10 cellular contexts compared by ENCODE assay signal in genomic region chr6:139448094-139448649, GRCh38.
DNase-seq lines count a peak whose midpoint lies in the region; ATAC-seq and FAIRE-seq lines count a peak whose summit lies in the region.
"Had no signal": no experiment of that assay in that cellular context is flagged by ENCODE, and none has a peak within 500 bp of the region (broad histone marks: within the 10 kb centered on the region; RNA-seq: fewer than 3 reads in every experiment).

No MANE protein-coding gene starts in this region.

- no peaks in the 10 kb centered on the region for H3K9me3 ChIP-seq in CD8-positive, alpha-beta memory T cell (ENCODE audit: low read length)
- H3K9me3 ChIP-seq in small intestine (ENCODE audit: control insufficient read depth, low read depth): no peaks in the 10 kb centered on the region

- no peaks in the 10 kb centered on the region for H3K36me3 ChIP-seq in CD8-positive, alpha-beta memory T cell (ENCODE audit: insufficient read depth, low read length)
- H3K36me3 ChIP-seq in small intestine (ENCODE audit: control insufficient read depth in 2 of 2, insufficient read depth in 2 of 2, low read length in 2 of 2): no peaks in the 10 kb centered on the region

- H3K4me1 ChIP-seq in CD8-positive, alpha-beta memory T cell (ENCODE audit: insufficient read depth, low read length): no peaks in the 10 kb centered on the region
- H3K4me1 ChIP-seq in small intestine (ENCODE audit: control insufficient read depth in 2 of 2, insufficient read depth in 1 of 2, low read depth in 1 of 2, low read length in 1 of 2): no peaks in the 10 kb centered on the region

- no peak overlapping the region for H3K27ac Mint-ChIP-seq in CD8-positive, alpha-beta memory T cell
- peak overlapping the region; percentile 41 for H3K27ac Mint-ChIP-seq in T-helper 2 cell treated with Interferon-gamma antibody and Interleukin-4, amounts not matched to agents 5 μg/mL and 100 μg/mL, for 36 hours
- no peak overlapping the region for H3K27ac Mint-ChIP-seq in activated naive CD4-positive, alpha-beta T cell treated with anti-CD3 and anti-CD28 coated beads, Interleukin-2, amount 10 ng/mL, durations not matched to agents 7 days and 5 days

- no peak overlapping the region for H3K4me3 ChIP-seq in CD8-positive, alpha-beta memory T cell (ENCODE audit: low read length)
- no peak overlapping the region for H3K4me3 ChIP-seq in small intestine (ENCODE audit: low read depth in 1 of 2, low read length in 2 of 2)

- H3K27me3 ChIP-seq in CD8-positive, alpha-beta memory T cell (ENCODE audit: insufficient read depth, low read length, poor library complexity, severe bottlenecking): no peaks in the 10 kb centered on the region
- no peaks in the 10 kb centered on the region for H3K27me3 ChIP-seq in small intestine (ENCODE audit: control insufficient read depth in 2 of 2, insufficient read depth in 2 of 2, low read length in 2 of 2)

- peaks cover 0 to 6% (median 0%) of the 10 kb centered on the region in 3 donors for H3K4me1 Mint-ChIP-seq in CD8-positive, alpha-beta memory T cell
- peaks cover 25% of the 10 kb centered on the region for H3K4me1 Mint-ChIP-seq in T-helper 2 cell treated with Interferon-gamma antibody and Interleukin-4, amounts not matched to agents 5 μg/mL and 100 μg/mL, for 36 hours (ENCODE audit: low read depth)
- peaks cover 11% of the 10 kb centered on the region for H3K4me1 Mint-ChIP-seq in activated naive CD4-positive, alpha-beta T cell treated with anti-CD3 and anti-CD28 coated beads, Interleukin-2, amount 10 ng/mL, durations not matched to agents 7 days and 5 days
- H3K4me1 Mint-ChIP-seq: stimulated activated naive CD8-positive, alpha-beta T cell treated with anti-CD3 and anti-CD28 coated beads, Interleukin-15, amount 100 ng/mL, for 72 hours had no signal

- no peaks in the 10 kb centered on the region for H3K27me3 Mint-ChIP-seq in CD8-positive, alpha-beta memory T cell
- no peaks in the 10 kb centered on the region for H3K27me3 Mint-ChIP-seq in T-helper 2 cell treated with Interferon-gamma antibody and Interleukin-4, amounts not matched to agents 5 μg/mL and 100 μg/mL, for 36 hours (ENCODE audit: low read depth)
- H3K27me3 Mint-ChIP-seq in activated naive CD4-positive, alpha-beta T cell treated with anti-CD3 and anti-CD28 coated beads, Interleukin-2, amount 10 ng/mL, durations not matched to agents 7 days and 5 days: no peaks in the 10 kb centered on the region
- H3K27me3 Mint-ChIP-seq: stimulated activated naive CD8-positive, alpha-beta T cell treated with anti-CD3 and anti-CD28 coated beads, Interleukin-15, amount 100 ng/mL, for 72 hours had no signal

- WGBS in small intestine, 3 donors: 76 to 80% (median 78%) methylated on average over 1 of the region's 1 CpG

- H3K4me3 Mint-ChIP-seq in CD8-positive, alpha-beta memory T cell: no peak overlapping the region
- H3K4me3 Mint-ChIP-seq in T-helper 2 cell treated with Interferon-gamma antibody and Interleukin-4, amounts not matched to agents 5 μg/mL and 100 μg/mL, for 36 hours: peak overlapping the region; percentile 5
- no peak overlapping the region for H3K4me3 Mint-ChIP-seq in activated naive CD4-positive, alpha-beta T cell treated with anti-CD3 and anti-CD28 coated beads, Interleukin-2, amount 10 ng/mL, durations not matched to agents 7 days and 5 days
- H3K4me3 Mint-ChIP-seq: stimulated activated naive CD8-positive, alpha-beta T cell treated with anti-CD3 and anti-CD28 coated beads, Interleukin-15, amount 100 ng/mL, for 72 hours had no signal

- FAIRE-seq in small intestine (lab: Jason Lieb, UNC): no peak

- CTCF ChIA-PET in CD8-positive, alpha-beta memory T cell (lab: Charles Lee): no interaction called here
- CTCF ChIA-PET in activated naive CD4-positive, alpha-beta T cell treated with anti-CD3 and anti-CD28 coated beads, Interleukin-2, amount 10 ng/mL, durations not matched to agents 7 days and 5 days (lab: Charles Lee): no interaction called here

- no peak for DNase-seq in CD8-positive, alpha-beta memory T cell
- DNase-seq in T-helper 2 cell treated with Interferon-gamma antibody and Interleukin-4, amounts not matched to agents 5 μg/mL and 100 μg/mL, for 36 hours (ENCODE audit: low spot score): no peak
- DNase-seq in GM19238 (ENCODE audit: insufficient read length, low spot score) (no peak), small intestine (no peak)
- DNase-seq in activated naive CD4-positive, alpha-beta T cell treated with anti-CD3 and anti-CD28 coated beads, Interleukin-2, amount 10 ng/mL, durations not matched to agents 7 days and 5 days: no peak
- no peak for DNase-seq in stimulated activated CD4-positive, alpha-beta T cell treated with anti-CD3 and anti-CD28 coated beads, Interleukin-4, amount 100 ng/mL, for 4 hours
- DNase-seq: stimulated activated naive CD8-positive, alpha-beta T cell treated with anti-CD3 and anti-CD28 coated beads, Interleukin-15, amount 100 ng/mL, for 72 hours had no signal

- peak; percentile 70 for ATAC-seq in GM19397 (IDR thresholded peaks at IDR 0.05; ENCODE audit: unreplicated experiment)
- peak; percentile 84 for ATAC-seq in HG02981 (IDR thresholded peaks at IDR 0.05; ENCODE audit: unreplicated experiment)
- ATAC-seq: HCT116; stimulated activated naive CD8-positive, alpha-beta T cell treated with anti-CD3 and anti-CD28 coated beads, Interleukin-15, amount 100 ng/mL, for 72 hours had no signal

- no peaks in the 10 kb centered on the region for H3K36me3 Mint-ChIP-seq in CD8-positive, alpha-beta memory T cell
- no peaks in the 10 kb centered on the region for H3K36me3 Mint-ChIP-seq in T-helper 2 cell treated with Interferon-gamma antibody and Interleukin-4, amounts not matched to agents 5 μg/mL and 100 μg/mL, for 36 hours (ENCODE audit: low read depth)
- no peaks in the 10 kb centered on the region for H3K36me3 Mint-ChIP-seq in activated naive CD4-positive, alpha-beta T cell treated with anti-CD3 and anti-CD28 coated beads, Interleukin-2, amount 10 ng/mL, durations not matched to agents 7 days and 5 days

- peak overlapping the region; percentile 63 for H3K27ac ChIP-seq in CD8-positive, alpha-beta memory T cell (ENCODE audit: low read depth, low read length)
- H3K27ac ChIP-seq in small intestine (ENCODE audit: low read depth in 1 of 2, low read length in 1 of 2): no peak overlapping the region

- peaks cover 0 to 2% (median 0%) of the 10 kb centered on the region in 5 donors for H3K9me3 Mint-ChIP-seq in CD8-positive, alpha-beta memory T cell
- no peaks in the 10 kb centered on the region for H3K9me3 Mint-ChIP-seq in T-helper 2 cell treated with Interferon-gamma antibody and Interleukin-4, amounts not matched to agents 5 μg/mL and 100 μg/mL, for 36 hours
- H3K9me3 Mint-ChIP-seq in activated naive CD4-positive, alpha-beta T cell treated with anti-CD3 and anti-CD28 coated beads, Interleukin-2, amount 10 ng/mL, durations not matched to agents 7 days and 5 days: no peaks in the 10 kb centered on the region
- H3K9me3 Mint-ChIP-seq: stimulated activated naive CD8-positive, alpha-beta T cell treated with anti-CD3 and anti-CD28 coated beads, Interleukin-15, amount 100 ng/mL, for 72 hours had no signal

- POLR2A ChIA-PET in CD8-positive, alpha-beta memory T cell (lab: Charles Lee): no interaction called here
